ENCODE assay signal across 17 cellular contexts in genomic region chr13:51913421-51914136, GRCh38. TPM values are rescaled to one million over a fixed set of nuclear protein-coding genes. Genes with fewer than 3 reads are reported as not detected.
DNase-seq lines count a peak whose midpoint lies in the region; ATAC-seq and TF ChIP-seq lines count a peak whose summit lies in the region.
"Had no signal": no experiment of that assay in that cellular context is flagged by ENCODE, and none has a peak within 500 bp of the region (broad histone marks: within the 10 kb centered on the region; RNA-seq: fewer than 3 reads in every experiment).

No MANE protein-coding gene starts in this region.

- H3K4me3 Mint-ChIP-seq in WTC11: no peak overlapping the region
- H3K4me3 Mint-ChIP-seq in mesothelial cell of epicardium: no peak overlapping the region
- H3K4me3 Mint-ChIP-seq in T-cell: no peak overlapping the region
- H3K4me3 Mint-ChIP-seq: neural crest cell had no signal

- CTCF ChIA-PET in WTC11 (lab: Charles Lee) (interaction anchor here (0.9 to 3.2 kb wide), 17 partner anchors 10 to 246 kb away, joined by 3 to 18 read pairs (median 6); partner anchors contain the start of genes NEK3, NEK5 and TMEM272), T-cell (lab: Charles Lee) (no interaction called here)

- DNase-seq in DMS53 treated with DMSO at 0.1 percent for 48 hours (lab: John Stamatoyannopoulos, UW; ENCODE audit: unreplicated experiment) (peak; percentile 76), NB4 (ENCODE audit: low read depth) (peak; percentile 29), WTC11 (ENCODE audit: low spot score) (peak; percentile 36), midbrain (lab: John Stamatoyannopoulos, UW) (peak; percentile 32), NCI-H2081 (lab: John Stamatoyannopoulos, UW) (no peak), mesothelial cell of epicardium (ENCODE audit: low spot score in 2 of 2, unreplicated experiment in 2 of 2) (no peak), T-cell (no peak)
- DNase-seq: activated T-cell treated with anti-CD3 and anti-CD28 coated beads, Interleukin-2, amount 50 U/mL, for 1 hour; adrenal gland; COR-L47; gastrocnemius medialis; SHP77 treated with DMSO at 0.1 percent for 48 hours had no signal

- TF ChIP-seq POLR2A in NB4 (IDR thresholded peaks at IDR 0.05; ENCODE audit: extremely low read depth, insufficient read length): no peak

- H3K4me3 ChIP-seq in NB4 (ENCODE audit: low read depth, low read length): no peak overlapping the region
- H3K4me3 ChIP-seq: adrenal gland, gastrocnemius medialis, smooth muscle cell, suprapubic skin had no signal

- H3K27ac Mint-ChIP-seq in WTC11 (no peak overlapping the region), mesothelial cell of epicardium (no peak overlapping the region), T-cell (no peak overlapping the region)

- H3K27me3 Mint-ChIP-seq in WTC11 (ENCODE audit: low read depth) (peaks cover 11% of the 10 kb centered on the region), mesothelial cell of epicardium (ENCODE audit: low read depth) (no peaks in the 10 kb centered on the region), T-cell (peaks cover 0 to 6% of the 10 kb centered on the region in 2 donors)

- H3K36me3 Mint-ChIP-seq in WTC11 (no peaks in the 10 kb centered on the region), mesothelial cell of epicardium (peaks cover 24% of the 10 kb centered on the region), T-cell (no peaks in the 10 kb centered on the region)

- no peak for TF ChIP-seq CTCF in NB4 (IDR thresholded peaks at IDR 0.05; ENCODE audit: low read depth, low read length)
- TF ChIP-seq CTCF in WTC11 (IDR thresholded peaks at IDR 0.05): no peak
- no peak for TF ChIP-seq CTCF in mesothelial cell of epicardium (IDR thresholded peaks at IDR 0.05; ENCODE audit: unreplicated experiment)

- H3K9me3 Mint-ChIP-seq in WTC11: no peaks in the 10 kb centered on the region
- H3K9me3 Mint-ChIP-seq in mesothelial cell of epicardium: no peaks in the 10 kb centered on the region
- H3K9me3 Mint-ChIP-seq in T-cell: no peaks in the 10 kb centered on the region
- H3K9me3 Mint-ChIP-seq: neural crest cell had no signal

- POLR2A ChIA-PET in WTC11 (lab: Charles Lee) (interaction anchor here (0.6 kb wide), 1 partner anchor 284 kb away, joined by 4 read pairs; no protein-coding TSS in a partner anchor), T-cell (lab: Charles Lee) (no interaction called here)

- ATAC-seq in WTC11 (peak; percentile 98), T-cell (replicated peaks in 1 of 4) (no peak)
- ATAC-seq: gastrocnemius medialis had no signal

- peaks cover 11% of the 10 kb centered on the region for H3K4me1 Mint-ChIP-seq in WTC11
- H3K4me1 Mint-ChIP-seq in mesothelial cell of epicardium: peaks cover 8% of the 10 kb centered on the region
- H3K4me1 Mint-ChIP-seq in T-cell: peaks cover 13 to 20% (median 18%) of the 10 kb centered on the region in 3 donors

TF ChIP-seq in WTC11, 78 proteins besides CTCF, POLR2A, EP300 and RAD21 (continues in another document):
- TF ChIP-seq SMAD3 (CRISPR knock-in tag; IDR thresholded peaks at IDR 0.05; ENCODE audit: borderline replicate concordance) (no peak), IRF2 (CRISPR knock-in tag; IDR thresholded peaks at IDR 0.05; ENCODE audit: borderline replicate concordance, low read depth) (no peak), AFF4 (CRISPR knock-in tag; IDR thresholded peaks at IDR 0.05; ENCODE audit: borderline replicate concordance) (no peak), ATF1 (CRISPR knock-in tag; IDR thresholded peaks at IDR 0.05) (no peak), MLX (CRISPR knock-in tag; IDR thresholded peaks at IDR 0.05) (no peak), FOXJ3 (CRISPR knock-in tag; IDR thresholded peaks at IDR 0.05; ENCODE audit: borderline replicate concordance) (no peak), USF1 (CRISPR knock-in tag; IDR thresholded peaks at IDR 0.05) (no peak), CBFB (CRISPR knock-in tag; IDR thresholded peaks at IDR 0.05; ENCODE audit: low read depth) (no peak), CREB1 (CRISPR knock-in tag; IDR thresholded peaks at IDR 0.05) (no peak), ARID4B (CRISPR knock-in tag; IDR thresholded peaks at IDR 0.05; ENCODE audit: borderline replicate concordance) (no peak), USF2 (CRISPR knock-in tag; IDR thresholded peaks at IDR 0.05) (no peak), ESRRA (CRISPR knock-in tag; IDR thresholded peaks at IDR 0.05; ENCODE audit: borderline replicate concordance) (no peak)

RNA-seq across cellular contexts. Expression of gene CCDC70, which starts 51.8 kb away (rescaled TPM):
- total RNA-seq in WTC11 (2021) (not detected in 3 replicates), mesothelial cell of epicardium (not detected in 3 replicates), T-cell (not detected)
- total RNA-seq: adrenal gland, dermis microvascular lymphatic vessel endothelial cell, gastrocnemius medialis, kidney epithelial cell, neural crest cell, smooth muscle cell, suprapubic skin had no signal

Comparison
In these comparisons a context has a peak if more than half of its experiments do, and no peak if none do; other contexts are left out.
1. DNase-seq: peak in DMS53 treated with DMSO at 0.1 percent for 48 hours (single experiment), NB4 (single experiment), WTC11 (single experiment) and midbrain (single experiment); none in NCI-H2081 (0 of 2), mesothelial cell of epicardium (0 of 2) and T-cell (0 of 34).